ENCODE assay signal across 19 cellular contexts in the genomic region with DNA sequence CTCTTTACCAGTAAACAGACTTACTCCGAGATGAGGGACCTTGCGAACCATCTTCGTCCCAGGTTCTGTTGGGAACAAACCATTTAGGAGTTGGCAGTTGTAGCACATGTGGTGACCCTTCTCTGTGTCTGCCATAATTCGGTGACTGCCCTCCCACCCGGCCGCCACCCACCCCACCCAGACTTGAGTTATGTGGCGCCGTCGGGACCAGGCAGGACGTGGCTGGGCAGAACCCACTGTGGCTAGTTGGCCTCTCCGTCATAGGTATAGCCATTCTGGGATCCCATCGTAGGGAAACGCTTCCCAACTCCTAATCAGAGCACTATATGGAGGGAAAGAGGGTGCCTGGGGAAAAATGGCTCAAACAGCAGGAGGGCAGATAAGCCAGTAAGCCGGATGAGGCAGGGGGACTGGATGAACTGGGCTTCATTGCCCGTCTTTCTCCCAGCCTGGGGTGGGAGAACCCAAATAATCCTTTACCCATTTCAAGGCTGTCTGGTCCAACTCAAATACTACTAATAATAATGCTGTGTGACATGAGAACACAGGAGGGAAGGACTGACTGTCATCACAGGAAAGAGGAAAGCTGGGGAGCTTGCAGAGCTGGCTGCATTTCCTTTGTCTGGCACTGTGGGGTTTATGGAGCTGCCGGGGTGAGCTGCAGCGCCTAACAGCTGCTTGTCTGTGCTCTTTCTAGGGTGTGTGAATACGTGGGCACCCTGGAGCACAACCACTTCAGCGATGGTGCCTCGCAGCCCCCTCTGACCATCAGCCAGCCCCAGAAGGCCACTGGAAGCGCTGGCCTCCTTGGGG.
DNase-seq lines count a peak whose midpoint lies in the region; ATAC-seq and TF ChIP-seq lines count a peak whose summit lies in the region.
"Had no signal": no experiment of that assay in that cellular context is flagged by ENCODE, and none has a peak within 500 bp of the region (broad histone marks: within the 10 kb centered on the region; RNA-seq: fewer than 3 reads in every experiment).

No MANE protein-coding gene starts in this region.

- no peak overlapping the region for H2BK12ac ChIP-seq in neuronal stem cell (ENCODE audit: low read length)

- peak overlapping the region; percentile 18; the same call in 1 of the 2 replicates for H3K27ac Mint-ChIP-seq in GM23338
- H3K27ac Mint-ChIP-seq: CD8-positive, alpha-beta memory T cell had no signal

- H3K4me1 ChIP-seq in GM23338 (ENCODE audit: insufficient read depth) (no peaks in the 10 kb centered on the region), esophagus muscularis mucosa (no peaks in the 10 kb centered on the region), neuronal stem cell (ENCODE audit: control insufficient read depth in 2 of 2, insufficient read depth in 1 of 2, low read depth in 1 of 2, low read length in 2 of 2) (peaks cover 0 to 2% of the 10 kb centered on the region in 2 donors), osteoblast (ENCODE audit: insufficient read depth, low read length) (peaks cover 12% of the 10 kb centered on the region)
- H3K4me1 ChIP-seq: BLaER1 had no signal

- no peak for TF ChIP-seq EP300 in esophagus muscularis mucosa (IDR thresholded peaks at IDR 0.05)

- no peak overlapping the region for H3K4ac ChIP-seq in neuronal stem cell (ENCODE audit: low read length)

- no peaks in the 10 kb centered on the region for H3K9me3 Mint-ChIP-seq in GM23338
- H3K9me3 Mint-ChIP-seq: CD8-positive, alpha-beta memory T cell had no signal

- no peak overlapping the region for H2BK15ac ChIP-seq in neuronal stem cell (ENCODE audit: low read length)

- intact Hi-C loops in esophagus muscularis mucosa (cut with DNase I), result no loop called here

- peak; percentile 77 for ATAC-seq in GM23338
- ATAC-seq in HG03571 (IDR thresholded peaks at IDR 0.05; ENCODE audit: unreplicated experiment), result no peak

- H2BK120ac ChIP-seq in neuronal stem cell (ENCODE audit: low read depth, low read length), result no peak overlapping the region

- H2AK5ac ChIP-seq in neuronal stem cell (ENCODE audit: low read depth, low read length), result no peak overlapping the region

- H3K27me3 ChIP-seq in GM23338 (ENCODE audit: insufficient read depth), result no peaks in the 10 kb centered on the region
- no peaks in the 10 kb centered on the region for H3K27me3 ChIP-seq in esophagus muscularis mucosa
- peaks cover 0 to 4% (median 0%) of the 10 kb centered on the region in 3 experiments for H3K27me3 ChIP-seq in neuronal stem cell (ENCODE audit: control insufficient read depth in 3 of 3, insufficient read depth in 3 of 3, low read depth in 1 of 3, low read length in 3 of 3)
- no peaks in the 10 kb centered on the region for H3K27me3 ChIP-seq in osteoblast (ENCODE audit: insufficient read depth, low read length)
- H3K27me3 ChIP-seq: BLaER1, MG63, SJSA1 had no signal

- no peak overlapping the region for H3K9ac ChIP-seq in neuronal stem cell (ENCODE audit: low read depth, low read length, poor library complexity)
- H3K9ac ChIP-seq: BLaER1, KMS-11 had no signal

- H2BK5ac ChIP-seq in neuronal stem cell (ENCODE audit: low read length), result no peak overlapping the region

- H3K27me3 Mint-ChIP-seq in GM23338 (ENCODE audit: insufficient read depth, low read depth, poor library complexity), result no peaks in the 10 kb centered on the region

- H3K18ac ChIP-seq in neuronal stem cell (ENCODE audit: low read length), result peak overlapping the region; percentile 15

- H2AFZ ChIP-seq in GM23338 (no peak overlapping the region), neuronal stem cell (ENCODE audit: low read length) (peak overlapping the region; percentile 40), osteoblast (ENCODE audit: low read length) (no peak overlapping the region)

- H3K4me3 ChIP-seq in GM23338, result no peak overlapping the region
- no peak overlapping the region for H3K4me3 ChIP-seq in esophagus muscularis mucosa
- H3K4me3 ChIP-seq in neuronal stem cell (ENCODE audit: low read length in 2 of 2), result peak overlapping the region in 1 of 2 donors; percentile 45
- H3K4me3 ChIP-seq in osteoblast (ENCODE audit: insufficient read depth, low read length), result no peak overlapping the region
- H3K4me3 ChIP-seq: BLaER1, MG63, SJSA1 had no signal

- H3K23ac ChIP-seq in neuronal stem cell (ENCODE audit: low read depth, low read length, poor library complexity), result peak overlapping the region; percentile 40

- H3K27ac ChIP-seq in GM23338 (ENCODE audit: low read depth) (no peak overlapping the region), esophagus muscularis mucosa (replicated peaks in 1 of 4) (no peak overlapping the region), neuronal stem cell (replicated peaks; ENCODE audit: low read length) (no peak overlapping the region), osteoblast (ENCODE audit: low read depth, low read length) (no peak overlapping the region)
- H3K27ac ChIP-seq: BLaER1, HL-60, KMS-11, SJSA1 had no signal

- no peak overlapping the region for H3K4me2 ChIP-seq in GM23338
- H3K4me2 ChIP-seq in neuronal stem cell (ENCODE audit: insufficient read depth, low read length, poor library complexity, severe bottlenecking), result no peak overlapping the region
- no peak overlapping the region for H3K4me2 ChIP-seq in osteoblast (ENCODE audit: insufficient read depth, low read length)
- H3K4me2 ChIP-seq: BLaER1, KMS-11 had no signal

- no peaks in the 10 kb centered on the region for H3K79me2 ChIP-seq in GM23338 (replicated peaks; ENCODE audit: insufficient read depth)
- H3K79me2 ChIP-seq in osteoblast (ENCODE audit: insufficient read depth, low read length), result no peaks in the 10 kb centered on the region

- peak overlapping the region; percentile 80 for H4K91ac ChIP-seq in neuronal stem cell (ENCODE audit: low read depth, low read length, poor library complexity)

- H3K9me3 ChIP-seq in esophagus muscularis mucosa, result no peaks in the 10 kb centered on the region
- H3K9me3 ChIP-seq in neuronal stem cell (replicated peaks in 1 of 2; ENCODE audit: control insufficient read depth in 2 of 2, insufficient read depth in 1 of 2, low read depth in 1 of 2, low read length in 2 of 2), result no peaks in the 10 kb centered on the region
- H3K9me3 ChIP-seq in osteoblast (ENCODE audit: low read depth, low read length), result no peaks in the 10 kb centered on the region
- H3K9me3 ChIP-seq: BLaER1, MG63 had no signal

- no peak overlapping the region for H4K8ac ChIP-seq in neuronal stem cell (ENCODE audit: low read depth, low read length)

- H3K36me3 Mint-ChIP-seq in GM23338 (ENCODE audit: low read depth), result peaks cover 16% of the 10 kb centered on the region
- H3K36me3 Mint-ChIP-seq: CD8-positive, alpha-beta memory T cell had no signal

- no peak for TF ChIP-seq POLR2A in esophagus muscularis mucosa (IDR thresholded peaks at IDR 0.05; ENCODE audit: low read depth)

- WGBS in esophagus muscularis mucosa, result 91% methylated on average over 18 of the region's 21 CpGs
- no CpG with 5 or more reads among the region's 21 CpGs for WGBS in neuronal stem cell (ENCODE audit: extremely low coverage in 2 of 2, insufficient read length in 2 of 2, insufficient replicate concordance in 1 of 2), 2 donors

- H3F3A ChIP-seq in GM23338 (replicated peaks; ENCODE audit: low read depth), result no peaks in the 10 kb centered on the region

- H4K20me1 ChIP-seq in GM23338 (replicated peaks; ENCODE audit: insufficient read depth), result no peaks in the 10 kb centered on the region; the same call in 1 of the 2 replicates
- H4K20me1 ChIP-seq in osteoblast (ENCODE audit: insufficient read depth, low read length), result no peaks in the 10 kb centered on the region
- H4K20me1 ChIP-seq: BLaER1 had no signal

- H3K9me2 ChIP-seq in GM23338 (ENCODE audit: insufficient read depth), result no peaks in the 10 kb centered on the region

- H3K79me1 ChIP-seq in neuronal stem cell (ENCODE audit: low read depth, low read length), result no peaks in the 10 kb centered on the region

- peaks cover 16% of the 10 kb centered on the region for H3K4me1 Mint-ChIP-seq in GM23338

- TF ChIP-seq CTCF in GM23338 (conservative IDR thresholded peaks at IDR 0.05; ENCODE audit: low read depth in 2 of 2) (no peak), esophagus muscularis mucosa (IDR thresholded peaks at IDR 0.05) (no peak), osteoblast (IDR thresholded peaks at IDR 0.05; ENCODE audit: extremely low read depth, low read depth, low read length) (no peak), GM10266 (IDR thresholded peaks at IDR 0.05; ENCODE audit: control insufficient read depth, insufficient read depth, low read depth, missing control alignments) (no peak)

- no peak overlapping the region for H3K4me3 Mint-ChIP-seq in GM23338
- H3K4me3 Mint-ChIP-seq: CD8-positive, alpha-beta memory T cell had no signal

- H3K14ac ChIP-seq in neuronal stem cell (ENCODE audit: low read length), result peak overlapping the region; percentile 21

- H3K36me3 ChIP-seq in GM23338 (ENCODE audit: insufficient read depth) (no peaks in the 10 kb centered on the region; the same call in 1 of the 2 replicates), esophagus muscularis mucosa (no peaks in the 10 kb centered on the region), neuronal stem cell (replicated peaks in 1 of 2; ENCODE audit: control insufficient read depth in 2 of 2, insufficient read depth in 2 of 2, low read length in 2 of 2) (peaks cover 0 to 2% of the 10 kb centered on the region in 2 donors), osteoblast (ENCODE audit: insufficient read depth, low read length) (no peaks in the 10 kb centered on the region)
- H3K36me3 ChIP-seq: BLaER1, SJSA1 had no signal

- peak; percentile 33 for DNase-seq in GM23338 (ENCODE audit: low spot score)
- peak; percentile 38 for DNase-seq in SK-N-DZ (ENCODE audit: low spot score)
- DNase-seq in esophagus muscularis mucosa (ENCODE audit: extremely low spot score), result peak; percentile 81
- no peak for DNase-seq in neuronal stem cell (ENCODE audit: low spot score)
- DNase-seq in germinal center (ENCODE audit: low spot score), result no peak
- no peak for DNase-seq in osteoblast (ENCODE audit: insufficient read length, low spot score, missing footprints)
- DNase-seq in GM10266 (ENCODE audit: extremely low spot score), result no peak
- DNase-seq: CD8-positive, alpha-beta memory T cell; HCEC 1CT; MG63; NCI-H1092 treated with DMSO at 0.1 percent for 48 hours; NCI-H187 treated with DMSO at 0.1 percent for 48 hours; NCI-H2171 treated with DMSO at 0.1 percent for 48 hours; NCI-H524 had no signal

TF ChIP-seq in GM23338, 12 proteins besides CTCF, POLR2A, EP300 and RAD21 (continues in another document):
- no peak for TF ChIP-seq POLR2AphosphoS5 (IDR thresholded peaks at IDR 0.05; ENCODE audit: low read depth)

Comparison
In these comparisons a context has a peak if more than half of its experiments do, and no peak if none do; other contexts are left out.
1. DNase-seq: peak in GM23338 (single experiment), SK-N-DZ (single experiment) and esophagus muscularis mucosa (single experiment); none in neuronal stem cell (single experiment), germinal center (single experiment), osteoblast (single experiment) and GM10266 (single experiment).